In the genomic region with DNA sequence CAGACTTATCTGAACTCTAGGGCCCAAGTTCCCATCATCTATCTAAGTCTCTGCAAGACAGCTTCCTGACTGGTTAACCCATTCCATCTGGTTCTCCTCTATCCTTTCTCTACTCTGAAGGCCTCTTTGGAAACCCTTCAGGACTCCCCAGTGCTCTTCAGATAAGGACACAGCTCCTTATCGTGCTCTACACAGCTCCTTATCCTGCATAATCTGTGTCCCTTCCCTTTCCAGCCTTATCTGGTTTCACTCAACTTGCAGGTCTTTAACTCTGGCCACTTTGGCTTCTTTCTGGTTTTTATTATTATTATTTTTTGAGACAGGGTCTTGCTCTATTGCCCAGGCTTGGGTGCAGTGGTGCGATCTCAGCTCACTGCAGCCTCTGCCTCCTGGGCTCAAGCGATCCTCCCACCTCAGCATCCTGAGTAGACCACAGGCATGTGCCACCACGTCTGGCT, we compare ENCODE assay signal across 1 cellular context.
A peak's percentile ranks its signal among the peaks of the same experiment; 100 is the strongest.
TF ChIP-seq lines count a peak whose summit lies in the region.

No MANE protein-coding gene starts in this region.

TF ChIP-seq in K562, 482 proteins besides CTCF, POLR2A, EP300 and RAD21 (continued from another document and continues in another):
- TF ChIP-seq, protein P1, sequence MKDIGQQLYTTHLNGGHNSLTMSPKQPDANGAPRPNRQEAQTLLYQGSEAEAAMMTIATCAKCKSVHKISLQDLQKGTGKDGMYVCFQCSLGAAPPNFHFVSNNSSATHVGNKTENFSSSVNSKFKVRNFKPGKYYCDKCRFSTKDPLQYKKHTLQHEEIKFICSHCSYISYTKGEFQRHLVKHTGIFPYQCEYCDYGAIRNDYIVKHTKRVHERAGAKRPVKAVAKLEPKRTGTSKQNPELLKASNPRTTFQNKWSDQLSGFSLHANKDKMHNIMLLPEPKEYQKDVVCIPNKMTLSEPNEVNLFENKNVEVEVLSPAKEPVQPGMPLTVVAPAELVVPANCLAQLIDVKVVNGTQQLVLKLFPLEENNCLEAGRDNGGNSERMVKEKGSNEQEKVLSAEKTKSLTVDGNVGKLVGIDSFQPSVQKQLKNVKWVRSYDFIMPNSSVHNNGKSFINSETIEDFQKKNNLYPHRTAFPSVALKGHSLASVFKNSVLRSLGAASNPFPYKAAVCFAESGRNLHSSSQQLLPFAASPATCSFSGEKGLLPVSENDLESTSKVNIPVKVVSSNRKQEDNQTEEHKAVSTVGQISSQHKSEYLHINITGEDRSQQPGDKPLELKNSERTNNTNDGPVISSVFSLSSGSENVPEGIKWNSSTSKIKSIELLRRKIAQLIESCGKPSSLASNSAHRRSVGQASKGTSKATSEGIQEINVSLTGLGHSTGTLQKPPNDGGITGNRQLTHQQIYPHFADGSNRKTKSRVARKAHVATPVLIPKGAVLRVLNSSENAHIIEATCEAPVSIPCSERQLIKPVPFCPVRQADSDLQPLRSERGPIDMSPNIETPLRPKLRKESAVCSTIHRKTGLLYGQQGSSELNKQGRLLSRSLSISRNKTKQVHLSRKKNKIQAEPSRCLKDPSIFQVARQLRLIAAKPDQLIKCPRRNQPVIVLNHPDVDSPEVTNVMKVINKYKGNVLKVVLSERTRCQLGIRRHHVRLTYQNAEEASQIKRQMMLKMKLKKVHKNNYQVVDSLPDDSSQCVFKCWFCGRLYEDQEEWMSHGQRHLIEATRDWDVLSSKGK (CRISPR knock-in tag; IDR thresholded peaks at IDR 0.05): no peak
- TF ChIP-seq ZNF311 (CRISPR knock-in tag; IDR thresholded peaks at IDR 0.05) (peak; percentile 55; the same call in 1 of the 2 replicates), ARHGAP35 (IDR thresholded peaks at IDR 0.05; ENCODE audit: partially characterized antibody) (no peak), POU5F1 (IDR thresholded peaks at IDR 0.05; ENCODE audit: borderline replicate concordance, low read depth, low read length, partially characterized antibody) (no peak), FUS (optimal IDR thresholded peaks at IDR 0.05; ENCODE audit: low read depth, low read length) (no peak), U2AF1 (optimal IDR thresholded peaks at IDR 0.05; ENCODE audit: low read depth, low read length) (no peak), PTBP1 (IDR thresholded peaks at IDR 0.05; ENCODE audit: low read depth, low read length) (no peak), MECOM (CRISPR knock-in tag; IDR thresholded peaks at IDR 0.05) (peak; percentile 86), JUNB (CRISPR knock-in tag; conservative IDR thresholded peaks at IDR 0.05) (no peak), RBM17 (IDR thresholded peaks at IDR 0.05; ENCODE audit: borderline replicate concordance, low read depth, low read length) (no peak), ZNF507 (tag; conservative IDR thresholded peaks at IDR 0.05) (no peak), PTRF (tag; IDR thresholded peaks at IDR 0.05) (no peak), ZKSCAN8 (CRISPR knock-in tag; IDR thresholded peaks at IDR 0.05) (no peak), KLF16 (IDR thresholded peaks at IDR 0.05) (peak; percentile 97), TSC22D4 (tag; IDR thresholded peaks at IDR 0.05) (no peak), ZNF165 (CRISPR knock-in tag; IDR thresholded peaks at IDR 0.05; ENCODE audit: borderline replicate concordance) (no peak), HOXB6 (CRISPR knock-in tag; IDR thresholded peaks at IDR 0.05; ENCODE audit: borderline replicate concordance) (no peak), ZNF668 (CRISPR knock-in tag; IDR thresholded peaks at IDR 0.05) (peak; percentile 45; the same call in 1 of the 2 replicates), ILF3 (IDR thresholded peaks at IDR 0.05; ENCODE audit: borderline replicate concordance) (no peak), ARID1B (IDR thresholded peaks at IDR 0.05) (peak; percentile 99), SMARCA4 (IDR thresholded peaks at IDR 0.05) (peak; percentile 98), RBBP5 (IDR thresholded peaks at IDR 0.05; ENCODE audit: borderline replicate concordance, insufficient read depth, low read length, poor library complexity, severe bottlenecking) (peak; percentile 43), BDP1 (IDR thresholded peaks at IDR 0.05; ENCODE audit: insufficient read depth, insufficient read length) (no peak)
- TF ChIP-seq, protein P2, sequence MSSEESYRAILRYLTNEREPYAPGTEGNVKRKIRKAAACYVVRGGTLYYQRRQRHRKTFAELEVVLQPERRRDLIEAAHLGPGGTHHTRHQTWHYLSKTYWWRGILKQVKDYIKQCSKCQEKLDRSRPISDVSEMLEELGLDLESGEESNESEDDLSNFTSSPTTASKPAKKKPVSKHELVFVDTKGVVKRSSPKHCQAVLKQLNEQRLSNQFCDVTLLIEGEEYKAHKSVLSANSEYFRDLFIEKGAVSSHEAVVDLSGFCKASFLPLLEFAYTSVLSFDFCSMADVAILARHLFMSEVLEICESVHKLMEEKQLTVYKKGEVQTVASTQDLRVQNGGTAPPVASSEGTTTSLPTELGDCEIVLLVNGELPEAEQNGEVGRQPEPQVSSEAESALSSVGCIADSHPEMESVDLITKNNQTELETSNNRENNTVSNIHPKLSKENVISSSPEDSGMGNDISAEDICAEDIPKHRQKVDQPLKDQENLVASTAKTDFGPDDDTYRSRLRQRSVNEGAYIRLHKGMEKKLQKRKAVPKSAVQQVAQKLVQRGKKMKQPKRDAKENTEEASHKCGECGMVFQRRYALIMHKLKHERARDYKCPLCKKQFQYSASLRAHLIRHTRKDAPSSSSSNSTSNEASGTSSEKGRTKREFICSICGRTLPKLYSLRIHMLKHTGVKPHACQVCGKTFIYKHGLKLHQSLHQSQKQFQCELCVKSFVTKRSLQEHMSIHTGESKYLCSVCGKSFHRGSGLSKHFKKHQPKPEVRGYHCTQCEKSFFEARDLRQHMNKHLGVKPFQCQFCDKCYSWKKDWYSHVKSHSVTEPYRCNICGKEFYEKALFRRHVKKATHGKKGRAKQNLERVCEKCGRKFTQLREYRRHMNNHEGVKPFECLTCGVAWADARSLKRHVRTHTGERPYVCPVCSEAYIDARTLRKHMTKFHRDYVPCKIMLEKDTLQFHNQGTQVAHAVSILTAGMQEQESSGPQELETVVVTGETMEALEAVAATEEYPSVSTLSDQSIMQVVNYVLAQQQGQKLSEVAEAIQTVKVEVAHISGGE (CRISPR knock-in tag; IDR thresholded peaks at IDR 0.05): peak in 1 of 3 experiments; percentile 58; a peak in 1 of 6 replicates
- TF ChIP-seq, protein P3, sequence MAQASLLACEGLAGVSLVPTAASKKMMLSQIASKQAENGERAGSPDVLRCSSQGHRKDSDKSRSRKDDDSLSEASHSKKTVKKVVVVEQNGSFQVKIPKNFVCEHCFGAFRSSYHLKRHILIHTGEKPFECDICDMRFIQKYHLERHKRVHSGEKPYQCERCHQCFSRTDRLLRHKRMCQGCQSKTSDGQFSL (CRISPR knock-in tag; IDR thresholded peaks at IDR 0.05): no peak
- TF ChIP-seq, protein P3 (tag; IDR thresholded peaks at IDR 0.05): no peak
- TF ChIP-seq, protein P4, sequence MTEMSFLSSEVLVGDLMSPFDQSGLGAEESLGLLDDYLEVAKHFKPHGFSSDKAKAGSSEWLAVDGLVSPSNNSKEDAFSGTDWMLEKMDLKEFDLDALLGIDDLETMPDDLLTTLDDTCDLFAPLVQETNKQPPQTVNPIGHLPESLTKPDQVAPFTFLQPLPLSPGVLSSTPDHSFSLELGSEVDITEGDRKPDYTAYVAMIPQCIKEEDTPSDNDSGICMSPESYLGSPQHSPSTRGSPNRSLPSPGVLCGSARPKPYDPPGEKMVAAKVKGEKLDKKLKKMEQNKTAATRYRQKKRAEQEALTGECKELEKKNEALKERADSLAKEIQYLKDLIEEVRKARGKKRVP (CRISPR knock-in tag; IDR thresholded peaks at IDR 0.05): no peak
- TF ChIP-seq, protein P5, sequence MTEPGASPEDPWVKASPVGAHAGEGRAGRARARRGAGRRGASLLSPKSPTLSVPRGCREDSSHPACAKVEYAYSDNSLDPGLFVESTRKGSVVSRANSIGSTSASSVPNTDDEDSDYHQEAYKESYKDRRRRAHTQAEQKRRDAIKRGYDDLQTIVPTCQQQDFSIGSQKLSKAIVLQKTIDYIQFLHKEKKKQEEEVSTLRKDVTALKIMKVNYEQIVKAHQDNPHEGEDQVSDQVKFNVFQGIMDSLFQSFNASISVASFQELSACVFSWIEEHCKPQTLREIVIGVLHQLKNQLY (CRISPR knock-in tag; conservative IDR thresholded peaks at IDR 0.05): no peak
- TF ChIP-seq, protein P6, sequence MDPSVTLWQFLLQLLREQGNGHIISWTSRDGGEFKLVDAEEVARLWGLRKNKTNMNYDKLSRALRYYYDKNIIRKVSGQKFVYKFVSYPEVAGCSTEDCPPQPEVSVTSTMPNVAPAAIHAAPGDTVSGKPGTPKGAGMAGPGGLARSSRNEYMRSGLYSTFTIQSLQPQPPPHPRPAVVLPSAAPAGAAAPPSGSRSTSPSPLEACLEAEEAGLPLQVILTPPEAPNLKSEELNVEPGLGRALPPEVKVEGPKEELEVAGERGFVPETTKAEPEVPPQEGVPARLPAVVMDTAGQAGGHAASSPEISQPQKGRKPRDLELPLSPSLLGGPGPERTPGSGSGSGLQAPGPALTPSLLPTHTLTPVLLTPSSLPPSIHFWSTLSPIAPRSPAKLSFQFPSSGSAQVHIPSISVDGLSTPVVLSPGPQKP (CRISPR knock-in tag; IDR thresholded peaks at IDR 0.05): no peak
- TF ChIP-seq, protein P7, sequence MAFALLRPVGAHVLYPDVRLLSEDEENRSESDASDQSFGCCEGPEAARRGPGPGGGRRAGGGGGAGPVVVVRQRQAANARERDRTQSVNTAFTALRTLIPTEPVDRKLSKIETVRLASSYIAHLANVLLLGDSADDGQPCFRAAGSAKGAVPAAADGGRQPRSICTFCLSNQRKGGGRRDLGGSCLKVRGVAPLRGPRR (CRISPR knock-in tag; IDR thresholded peaks at IDR 0.05): no peak
- TF ChIP-seq, protein P8, sequence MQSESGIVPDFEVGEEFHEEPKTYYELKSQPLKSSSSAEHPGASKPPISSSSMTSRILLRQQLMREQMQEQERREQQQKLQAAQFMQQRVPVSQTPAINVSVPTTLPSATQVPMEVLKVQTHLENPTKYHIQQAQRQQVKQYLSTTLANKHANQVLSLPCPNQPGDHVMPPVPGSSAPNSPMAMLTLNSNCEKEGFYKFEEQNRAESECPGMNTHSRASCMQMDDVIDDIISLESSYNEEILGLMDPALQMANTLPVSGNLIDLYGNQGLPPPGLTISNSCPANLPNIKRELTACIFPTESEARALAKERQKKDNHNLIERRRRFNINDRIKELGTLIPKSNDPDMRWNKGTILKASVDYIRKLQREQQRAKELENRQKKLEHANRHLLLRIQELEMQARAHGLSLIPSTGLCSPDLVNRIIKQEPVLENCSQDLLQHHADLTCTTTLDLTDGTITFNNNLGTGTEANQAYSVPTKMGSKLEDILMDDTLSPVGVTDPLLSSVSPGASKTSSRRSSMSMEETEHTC (IDR thresholded peaks at IDR 0.05): no peak
- TF ChIP-seq, protein P9, sequence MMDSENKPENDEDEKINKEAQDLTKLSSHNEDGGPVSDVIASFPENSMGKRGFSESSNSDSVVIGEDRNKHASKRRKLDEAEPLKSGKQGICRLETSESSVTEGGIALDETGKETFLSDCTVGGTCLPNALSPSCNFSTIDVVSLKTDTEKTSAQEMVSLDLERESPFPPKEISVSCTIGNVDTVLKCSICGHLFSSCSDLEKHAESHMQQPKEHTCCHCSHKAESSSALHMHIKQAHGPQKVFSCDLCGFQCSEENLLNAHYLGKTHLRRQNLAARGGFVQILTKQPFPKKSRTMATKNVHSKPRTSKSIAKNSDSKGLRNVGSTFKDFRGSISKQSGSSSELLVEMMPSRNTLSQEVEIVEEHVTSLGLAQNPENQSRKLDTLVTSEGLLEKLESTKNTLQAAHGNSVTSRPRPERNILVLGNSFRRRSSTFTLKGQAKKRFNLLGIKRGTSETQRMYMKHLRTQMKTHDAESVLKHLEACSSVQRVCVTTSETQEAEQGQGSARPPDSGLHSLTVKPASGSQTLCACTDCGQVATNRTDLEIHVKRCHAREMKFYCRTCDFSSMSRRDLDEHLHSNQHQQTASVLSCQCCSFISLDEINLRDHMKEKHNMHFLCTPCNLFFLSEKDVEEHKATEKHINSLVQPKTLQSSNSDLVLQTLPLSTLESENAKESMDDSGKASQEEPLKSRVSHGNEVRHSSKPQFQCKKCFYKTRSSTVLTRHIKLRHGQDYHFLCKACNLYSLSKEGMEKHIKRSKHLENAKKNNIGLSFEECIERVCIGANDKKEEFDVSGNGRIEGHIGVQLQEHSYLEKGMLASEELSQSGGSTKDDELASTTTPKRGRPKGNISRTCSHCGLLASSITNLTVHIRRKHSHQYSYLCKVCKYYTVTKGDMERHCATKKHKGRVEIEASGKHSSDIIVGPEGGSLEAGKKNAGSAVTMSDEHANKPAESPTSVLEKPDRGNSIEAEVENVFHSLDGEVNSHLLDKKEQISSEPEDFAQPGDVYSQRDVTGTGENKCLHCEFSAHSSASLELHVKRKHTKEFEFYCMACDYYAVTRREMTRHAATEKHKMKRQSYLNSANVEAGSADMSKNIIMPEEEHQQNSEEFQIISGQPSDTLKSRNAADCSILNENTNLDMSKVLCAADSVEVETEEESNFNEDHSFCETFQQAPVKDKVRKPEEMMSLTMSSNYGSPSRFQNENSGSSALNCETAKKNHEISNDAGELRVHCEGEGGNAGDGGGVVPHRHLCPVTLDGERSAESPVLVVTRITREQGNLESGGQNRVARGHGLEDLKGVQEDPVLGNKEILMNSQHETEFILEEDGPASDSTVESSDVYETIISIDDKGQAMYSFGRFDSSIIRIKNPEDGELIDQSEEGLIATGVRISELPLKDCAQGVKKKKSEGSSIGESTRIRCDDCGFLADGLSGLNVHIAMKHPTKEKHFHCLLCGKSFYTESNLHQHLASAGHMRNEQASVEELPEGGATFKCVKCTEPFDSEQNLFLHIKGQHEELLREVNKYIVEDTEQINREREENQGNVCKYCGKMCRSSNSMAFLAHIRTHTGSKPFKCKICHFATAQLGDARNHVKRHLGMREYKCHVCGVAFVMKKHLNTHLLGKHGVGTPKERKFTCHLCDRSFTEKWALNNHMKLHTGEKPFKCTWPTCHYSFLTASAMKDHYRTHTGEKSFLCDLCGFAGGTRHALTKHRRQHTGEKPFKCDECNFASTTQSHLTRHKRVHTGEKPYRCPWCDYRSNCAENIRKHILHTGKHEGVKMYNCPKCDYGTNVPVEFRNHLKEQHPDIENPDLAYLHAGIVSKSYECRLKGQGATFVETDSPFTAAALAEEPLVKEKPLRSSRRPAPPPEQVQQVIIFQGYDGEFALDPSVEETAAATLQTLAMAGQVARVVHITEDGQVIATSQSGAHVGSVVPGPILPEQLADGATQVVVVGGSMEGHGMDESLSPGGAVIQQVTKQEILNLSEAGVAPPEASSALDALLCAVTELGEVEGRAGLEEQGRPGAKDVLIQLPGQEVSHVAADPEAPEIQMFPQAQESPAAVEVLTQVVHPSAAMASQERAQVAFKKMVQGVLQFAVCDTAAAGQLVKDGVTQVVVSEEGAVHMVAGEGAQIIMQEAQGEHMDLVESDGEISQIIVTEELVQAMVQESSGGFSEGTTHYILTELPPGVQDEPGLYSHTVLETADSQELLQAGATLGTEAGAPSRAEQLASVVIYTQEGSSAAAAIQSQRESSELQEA (IDR thresholded peaks at IDR 0.05; ENCODE audit: low read depth): no peak
